34 cellular contexts compared by ENCODE assay signal in genomic region chr16:85476389-85476788, GRCh38.
"Had no signal": no experiment of that assay in that cellular context is flagged by ENCODE, and none has a peak within 500 bp of the region (broad histone marks: within the 10 kb centered on the region; RNA-seq: fewer than 3 reads in every experiment).

No MANE protein-coding gene starts in this region.

- H3K36me3 ChIP-seq: brain microvascular endothelial cell, esophagus squamous epithelium, gastroesophageal sphincter had no signal

- H3K36me3 Mint-ChIP-seq: activated naive CD8-positive, alpha-beta T cell had no signal

- H3K4me1 Mint-ChIP-seq: activated T-helper 17 cell treated with anti-CD3 and anti-CD28 coated beads, Interleukin-2, amount 50 U/mL, for 72 hours had no signal

- H3K9me3 Mint-ChIP-seq: activated B cell treated with CpG ODN at 0.5 μM for 24 hours; activated CD8-positive, alpha-beta T cell treated with anti-CD3 and anti-CD28 coated beads for 36 hours; activated T-cell treated with anti-CD3 and anti-CD28 coated beads, Interleukin-2, amount 50 U/mL, for 4 hours; activated T-helper 17 cell treated with anti-CD3 and anti-CD28 coated beads, Interleukin-2, amount 50 U/mL, for 72 hours; effector memory CD8-positive, alpha-beta T cell; T-helper 2 cell treated with Interferon-gamma antibody and Interleukin-4, amounts not matched to agents 5 μg/mL and 100 μg/mL, for 36 hours had no signal

- ATAC-seq: activated CD4-positive, CD25-positive, alpha-beta regulatory T cell treated with anti-CD3 and anti-CD28 coated beads, Interleukin-2, amount 50 U/mL, for 24 hours; activated CD8-positive, alpha-beta T cell treated with anti-CD3 and anti-CD28 coated beads for 36 hours; activated T-cell treated with anti-CD3 and anti-CD28 coated beads, Interleukin-2, amount 50 U/mL, for 4 hours; activated T-helper 17 cell treated with anti-CD3 and anti-CD28 coated beads, Interleukin-2, amount 50 U/mL, for 72 hours; effector memory CD8-positive, alpha-beta T cell; gastroesophageal sphincter; T-helper 17 cell had no signal

- H3K4me3 Mint-ChIP-seq: activated B cell treated with CpG ODN at 0.5 μM for 24 hours; activated CD8-positive, alpha-beta T cell treated with anti-CD3 and anti-CD28 coated beads for 36 hours; activated naive CD8-positive, alpha-beta T cell; activated T-cell treated with anti-CD3 and anti-CD28 coated beads, Interleukin-2, amount 50 U/mL, for 4 hours; activated T-helper 17 cell treated with anti-CD3 and anti-CD28 coated beads, Interleukin-2, amount 50 U/mL, for 72 hours; effector memory CD8-positive, alpha-beta T cell; T-helper 17 cell; T-helper 2 cell treated with Interferon-gamma antibody and Interleukin-4, amounts not matched to agents 5 μg/mL and 100 μg/mL, for 36 hours had no signal

- H3K27ac Mint-ChIP-seq: activated B cell treated with CpG ODN at 0.5 μM for 24 hours; activated CD8-positive, alpha-beta T cell treated with anti-CD3 and anti-CD28 coated beads for 36 hours; activated naive CD8-positive, alpha-beta T cell; activated T-helper 17 cell treated with anti-CD3 and anti-CD28 coated beads, Interleukin-2, amount 50 U/mL, for 72 hours; effector memory CD8-positive, alpha-beta T cell; T-helper 17 cell; T-helper 2 cell treated with Interferon-gamma antibody and Interleukin-4, amounts not matched to agents 5 μg/mL and 100 μg/mL, for 36 hours had no signal

- H3K9me3 ChIP-seq: esophagus squamous epithelium, gastroesophageal sphincter had no signal

- H3K27ac ChIP-seq: brain microvascular endothelial cell, epithelial cell of prostate, esophagus squamous epithelium, WERI-Rb-1 had no signal

- FAIRE-seq: astrocyte, bronchial epithelial cell, colon had no signal

- H3K27me3 ChIP-seq: esophagus squamous epithelium, gastroesophageal sphincter had no signal

- DNase-seq: activated B cell treated with CpG ODN at 0.5 μM for 24 hours; activated CD4-positive, alpha-beta T cell treated with anti-CD3 and anti-CD28 coated beads for 48 hours; activated CD4-positive, alpha-beta T cell treated with anti-CD3 and anti-CD28 coated beads, Interleukin-2, amount 50 U/mL, for 1 hour; activated CD4-positive, alpha-beta T cell treated with anti-CD3 and anti-CD28 coated beads, Interleukin-2, amount 50 U/mL, for 48 hours; activated CD8-positive, alpha-beta memory T cell treated with anti-CD3 and anti-CD28 coated beads for 24 hours; activated CD8-positive, alpha-beta T cell treated with anti-CD3 and anti-CD28 coated beads for 36 hours; activated effector memory CD4-positive, alpha-beta T cell treated with Interleukin-2 at 50 U/mL for 16 hours; activated gamma-delta T cell treated with Interleukin-2 at 50 U/mL for 16 hours; activated naive CD4-positive, alpha-beta T cell treated with anti-CD3 and anti-CD28 coated beads, Interleukin-2, amount 50 U/mL, for 16 hours; activated naive CD4-positive, alpha-beta T cell treated with Interleukin-2 at 50 U/mL for 16 hours; activated T-cell treated with anti-CD3 and anti-CD28 coated beads, Interleukin-2, amount 50 U/mL, for 4 hours; amniotic stem cell; anterior cingulate cortex; brain microvascular endothelial cell; caudate nucleus; cortex of kidney; dermis blood vessel endothelial cell; effector CD4-positive, alpha-beta T cell; effector memory CD8-positive, alpha-beta T cell; esophagus squamous epithelium; foreskin melanocyte; T-helper 1 cell; T-helper 17 cell; T1000; WERI-Rb-1 had no signal

- H3K4me3 ChIP-seq: esophagus squamous epithelium, gastroesophageal sphincter had no signal

- H3K27me3 Mint-ChIP-seq: activated CD8-positive, alpha-beta T cell treated with anti-CD3 and anti-CD28 coated beads for 36 hours; activated naive CD8-positive, alpha-beta T cell had no signal
